ENCODE assay signal across 8 cellular contexts in genomic region chr2:190535586-190535985, GRCh38. TPM values are rescaled to one million over a fixed set of nuclear protein-coding genes. Genes with fewer than 3 reads are reported as not detected.
DNase-seq lines count a peak whose midpoint lies in the region; ATAC-seq and TF ChIP-seq lines count a peak whose summit lies in the region.

No MANE protein-coding gene starts in this region.

- H3K14ac ChIP-seq in neuronal stem cell (ENCODE audit: low read length), result no peak overlapping the region

- no peak overlapping the region for H2BK5ac ChIP-seq in neuronal stem cell (ENCODE audit: low read length)

- peaks cover 24% of the 10 kb centered on the region for H3K4me1 Mint-ChIP-seq in activated T-helper 17 cell treated with anti-CD3 and anti-CD28 coated beads, Interleukin-2, amount 50 U/mL, for 72 hours

- no peak overlapping the region for H3K4ac ChIP-seq in neuronal stem cell (ENCODE audit: low read length)

- H2AK5ac ChIP-seq in neuronal stem cell (ENCODE audit: low read depth, low read length), result no peak overlapping the region

- H3K4me3 Mint-ChIP-seq in activated T-helper 17 cell treated with anti-CD3 and anti-CD28 coated beads, Interleukin-2, amount 50 U/mL, for 72 hours, result peak overlapping the region; percentile 98

- H3K4me3 ChIP-seq in cardiac muscle cell, result peak overlapping the region; percentile 38
- peak overlapping the region; percentile 62 to 88 (median 82) for H3K4me3 ChIP-seq in right lobe of liver
- H3K4me3 ChIP-seq in uterus, result peak overlapping the region in 1 of 2 donors; percentile 71
- peak overlapping the region in 1 of 2 donors; percentile 60 for H3K4me3 ChIP-seq in neuronal stem cell (ENCODE audit: low read length in 2 of 2)

- no peak overlapping the region for H2BK12ac ChIP-seq in neuronal stem cell (ENCODE audit: low read length)

- H2BK15ac ChIP-seq in neuronal stem cell (ENCODE audit: low read length), result no peak overlapping the region

- H4K8ac ChIP-seq in neuronal stem cell (ENCODE audit: low read depth, low read length), result no peak overlapping the region

- H3K27ac ChIP-seq in cardiac muscle cell (peak overlapping the region; percentile 73), right lobe of liver (peak overlapping the region in 2 of 3 donors; percentile 85 to 96), uterus (peak overlapping the region; percentile 98 to 99), neuronal stem cell (replicated peaks; ENCODE audit: low read length) (no peak overlapping the region)

- no peak overlapping the region for H2BK120ac ChIP-seq in neuronal stem cell (ENCODE audit: low read depth, low read length)

- H4K91ac ChIP-seq in neuronal stem cell (ENCODE audit: low read depth, low read length, poor library complexity), result no peak overlapping the region

- no peak overlapping the region for H2AFZ ChIP-seq in neuronal stem cell (ENCODE audit: low read length)

- H3K9me3 Mint-ChIP-seq in activated T-helper 17 cell treated with anti-CD3 and anti-CD28 coated beads, Interleukin-2, amount 50 U/mL, for 72 hours, result peaks cover 18% of the 10 kb centered on the region

- 47% methylated on average over 1 of the region's 1 CpG for WGBS in right lobe of liver (ENCODE audit: insufficient coverage, low coverage, low lambda C conversion rate, missing lambda C conversion rate)
- WGBS in neuronal stem cell (ENCODE audit: extremely low coverage in 2 of 2, insufficient read length in 2 of 2, insufficient replicate concordance in 1 of 2), 2 donors, result no CpG with 5 or more reads among the region's 1 CpG

- H3K9me3 ChIP-seq in cardiac muscle cell (ENCODE audit: low read depth) (no peaks in the 10 kb centered on the region), right lobe of liver (peaks cover 0 to 11% (median 3%) of the 10 kb centered on the region in 4 donors), uterus (peaks cover 0 to 11% of the 10 kb centered on the region in 2 donors), neuronal stem cell (replicated peaks in 1 of 2; ENCODE audit: control insufficient read depth in 2 of 2, insufficient read depth in 1 of 2, low read depth in 1 of 2, low read length in 2 of 2) (peaks cover 0 to 24% of the 10 kb centered on the region in 2 donors)

- H3K36me3 ChIP-seq in cardiac muscle cell, result no peaks in the 10 kb centered on the region
- no peaks in the 10 kb centered on the region for H3K36me3 ChIP-seq in right lobe of liver
- no peaks in the 10 kb centered on the region for H3K36me3 ChIP-seq in uterus
- H3K36me3 ChIP-seq in neuronal stem cell (replicated peaks in 1 of 2; ENCODE audit: control insufficient read depth in 2 of 2, insufficient read depth in 2 of 2, low read length in 2 of 2), result no peaks in the 10 kb centered on the region

- H3K9ac ChIP-seq in neuronal stem cell (ENCODE audit: low read depth, low read length, poor library complexity), result no peak overlapping the region

- peak overlapping the region; percentile 35 for H3K27ac Mint-ChIP-seq in activated T-helper 17 cell treated with anti-CD3 and anti-CD28 coated beads, Interleukin-2, amount 50 U/mL, for 72 hours

- no peak overlapping the region for H3K18ac ChIP-seq in neuronal stem cell (ENCODE audit: low read length)

- intact Hi-C loops in left ventricle myocardium superior (cut with micrococcal nuclease) (loop anchor here (10.0 kb wide), 1 partner anchor 119 kb away; no protein-coding TSS in a partner anchor), right lobe of liver (cut with DNase I) (no loop called here), uterus (cut with DNase I; ENCODE audit: low total_unique reads) (no loop called here)

- no peak for DNase-seq in cardiac muscle cell (ENCODE audit: low read depth in 1 of 2, low spot score in 1 of 2)
- no peak for DNase-seq in left ventricle myocardium superior
- no peak for DNase-seq in right lobe of liver
- no peak for DNase-seq in uterus
- DNase-seq in neuronal stem cell (ENCODE audit: low spot score), result no peak

- ATAC-seq in left ventricle myocardium superior (no peak), right lobe of liver (no peak), HG02588 (IDR thresholded peaks at IDR 0.05; ENCODE audit: unreplicated experiment) (no peak), GM18520 (IDR thresholded peaks at IDR 0.05; ENCODE audit: unreplicated experiment) (no peak)
- no peak for ATAC-seq in activated T-helper 17 cell treated with anti-CD3 and anti-CD28 coated beads, Interleukin-2, amount 50 U/mL, for 72 hours (replicated peaks)

- no peak overlapping the region for H3K4me2 ChIP-seq in neuronal stem cell (ENCODE audit: insufficient read depth, low read length, poor library complexity, severe bottlenecking)

- H3K27me3 ChIP-seq in cardiac muscle cell (no peaks in the 10 kb centered on the region), right lobe of liver (no peaks in the 10 kb centered on the region), uterus (no peaks in the 10 kb centered on the region), neuronal stem cell (ENCODE audit: control insufficient read depth in 3 of 3, insufficient read depth in 3 of 3, low read depth in 1 of 3, low read length in 3 of 3) (no peaks in the 10 kb centered on the region)

- peaks cover 19% of the 10 kb centered on the region for H3K36me3 Mint-ChIP-seq in activated T-helper 17 cell treated with anti-CD3 and anti-CD28 coated beads, Interleukin-2, amount 50 U/mL, for 72 hours (ENCODE audit: low read depth)

- no peak overlapping the region for H3K23ac ChIP-seq in neuronal stem cell (ENCODE audit: low read depth, low read length, poor library complexity)

- no peak for TF ChIP-seq POLR2A in right lobe of liver (IDR thresholded peaks at IDR 0.05)
- no peak for TF ChIP-seq POLR2A in uterus (IDR thresholded peaks at IDR 0.05)

- no peaks in the 10 kb centered on the region for H3K27me3 Mint-ChIP-seq in activated T-helper 17 cell treated with anti-CD3 and anti-CD28 coated beads, Interleukin-2, amount 50 U/mL, for 72 hours

- H3K79me1 ChIP-seq in neuronal stem cell (ENCODE audit: low read depth, low read length), result no peaks in the 10 kb centered on the region

- no peak for TF ChIP-seq CTCF in cardiac muscle cell (IDR thresholded peaks at IDR 0.05; ENCODE audit: low read depth, low read length)
- TF ChIP-seq CTCF in right lobe of liver (IDR thresholded peaks at IDR 0.05), result no peak
- TF ChIP-seq CTCF in uterus (IDR thresholded peaks at IDR 0.05), result no peak

- H3K4me1 ChIP-seq in cardiac muscle cell (ENCODE audit: low read depth) (peaks cover 23% of the 10 kb centered on the region), right lobe of liver (peaks cover 0 to 10% (median 4%) of the 10 kb centered on the region in 4 donors), uterus (no peaks in the 10 kb centered on the region), neuronal stem cell (ENCODE audit: control insufficient read depth in 2 of 2, insufficient read depth in 1 of 2, low read depth in 1 of 2, low read length in 2 of 2) (peaks cover 9 to 10% of the 10 kb centered on the region in 2 donors)

RNA-seq across cellular contexts. Expression of gene NEMP2, which starts 1.1 kb away (rescaled TPM):
- total RNA-seq in cardiac muscle cell (1.6 and 5.4 TPM in 2 replicates), left ventricle myocardium superior (2.8 TPM), right lobe of liver (1 to 10 TPM; 2.0 to 4.1 (median 2.7) TPM), uterus (10 to 100 TPM in 1 of 4 donors, 1 to 10 TPM in 3; 2.0 to 16.5 (median 5.7) TPM)
- 2.5 and 5.7 TPM in 2 replicates for polyA plus RNA-seq in cardiac muscle cell
- 10 to 100 TPM; 10.6 to 16.5 TPM for total RNA-seq in activated T-helper 17 cell treated with anti-CD3 and anti-CD28 coated beads, Interleukin-2, amount 50 U/mL, for 72 hours
- polyA plus RNA-seq in neuronal stem cell (2013, experiment 1 of 2), result 1.6 TPM
- 1.9 TPM for polyA plus RNA-seq in neuronal stem cell (2013, experiment 2 of 2)
